2 cellular contexts compared by ENCODE assay signal in genomic region chr9:100295240-100295639, GRCh38.
TF ChIP-seq lines count a peak whose summit lies in the region.

No MANE protein-coding gene starts in this region.

TF ChIP-seq in Ishikawa, 13 proteins besides CTCF, POLR2A, EP300 and RAD21:
- TF ChIP-seq EGR1 (IDR thresholded peaks at IDR 0.05) (no peak), CEBPB (IDR thresholded peaks at IDR 0.05) (0 out of 2 replicates have a peak, but pooled peaks have one; percentile 22)

TF ChIP-seq in HepG2, 621 proteins besides CTCF, POLR2A, EP300 and RAD21:
- TF ChIP-seq ADNP (CRISPR knock-in tag; IDR thresholded peaks at IDR 0.05) (no peak), MAFF (IDR thresholded peaks at IDR 0.05; ENCODE audit: low read depth, low read length) (no peak), IKZF1 (IDR thresholded peaks at IDR 0.05) (no peak), TCF7L2 (IDR thresholded peaks at IDR 0.05; ENCODE audit: low read depth, low read length) (no peak), NFIC (IDR thresholded peaks at IDR 0.05; ENCODE audit: low read length) (no peak), KDM4B (CRISPR knock-in tag; IDR thresholded peaks at IDR 0.05) (no peak), ZNF513 (CRISPR knock-in tag; conservative IDR thresholded peaks at IDR 0.05) (no peak), ZSCAN25 (CRISPR knock-in tag; IDR thresholded peaks at IDR 0.05) (no peak), NFE2 (CRISPR knock-in tag; IDR thresholded peaks at IDR 0.05) (no peak), RBM22 (optimal IDR thresholded peaks at IDR 0.05; ENCODE audit: low read length) (peak; percentile 37), NFYC (CRISPR knock-in tag; IDR thresholded peaks at IDR 0.05) (no peak), ZNF598 (CRISPR knock-in tag; IDR thresholded peaks at IDR 0.05; ENCODE audit: borderline replicate concordance) (no peak), ZNF260 (CRISPR knock-in tag; IDR thresholded peaks at IDR 0.05; ENCODE audit: borderline replicate concordance, low read depth) (no peak), HES4 (CRISPR knock-in tag; IDR thresholded peaks at IDR 0.05; ENCODE audit: borderline replicate concordance) (no peak), ZNF780A (CRISPR knock-in tag; IDR thresholded peaks at IDR 0.05) (no peak), RORA (CRISPR knock-in tag; IDR thresholded peaks at IDR 0.05) (no peak), MYNN (CRISPR knock-in tag; IDR thresholded peaks at IDR 0.05; ENCODE audit: low read depth) (no peak), SOX6 (IDR thresholded peaks at IDR 0.05) (no peak), SOX6 (CRISPR knock-in tag; IDR thresholded peaks at IDR 0.05) (peak; percentile 55; the same call in 1 of the 2 replicates), AKNA (CRISPR knock-in tag; IDR thresholded peaks at IDR 0.05; ENCODE audit: borderline replicate concordance) (no peak), ZNF792 (CRISPR knock-in tag; IDR thresholded peaks at IDR 0.05) (no peak), ZC3H4 (CRISPR knock-in tag; IDR thresholded peaks at IDR 0.05; ENCODE audit: borderline replicate concordance) (no peak), FIP1L1 (IDR thresholded peaks at IDR 0.05; ENCODE audit: borderline replicate concordance, insufficient read depth, low read depth, low read length) (no peak), ZNF720 (CRISPR knock-in tag; IDR thresholded peaks at IDR 0.05) (no peak), ZBTB4 (CRISPR knock-in tag; IDR thresholded peaks at IDR 0.05; ENCODE audit: borderline replicate concordance) (no peak), CEBPG (CRISPR knock-in tag; IDR thresholded peaks at IDR 0.05) (peak; percentile 52; the same call in 1 of the 2 replicates), KLF11 (CRISPR knock-in tag; IDR thresholded peaks at IDR 0.05) (no peak), WIZ (CRISPR knock-in tag; IDR thresholded peaks at IDR 0.05) (no peak), ZZZ3 (CRISPR knock-in tag; IDR thresholded peaks at IDR 0.05; ENCODE audit: borderline replicate concordance) (no peak), SMC3 (IDR thresholded peaks at IDR 0.05; ENCODE audit: low read length) (no peak), ZBTB14 (CRISPR knock-in tag; IDR thresholded peaks at IDR 0.05) (no peak), POLR2G (IDR thresholded peaks at IDR 0.05; ENCODE audit: low read depth, low read length) (no peak), ZNF878 (CRISPR knock-in tag; IDR thresholded peaks at IDR 0.05) (no peak), CEBPB (IDR thresholded peaks at IDR 0.05; ENCODE audit: borderline replicate concordance, low read depth, low read length) (peak; percentile 52)
